In the genomic region with DNA sequence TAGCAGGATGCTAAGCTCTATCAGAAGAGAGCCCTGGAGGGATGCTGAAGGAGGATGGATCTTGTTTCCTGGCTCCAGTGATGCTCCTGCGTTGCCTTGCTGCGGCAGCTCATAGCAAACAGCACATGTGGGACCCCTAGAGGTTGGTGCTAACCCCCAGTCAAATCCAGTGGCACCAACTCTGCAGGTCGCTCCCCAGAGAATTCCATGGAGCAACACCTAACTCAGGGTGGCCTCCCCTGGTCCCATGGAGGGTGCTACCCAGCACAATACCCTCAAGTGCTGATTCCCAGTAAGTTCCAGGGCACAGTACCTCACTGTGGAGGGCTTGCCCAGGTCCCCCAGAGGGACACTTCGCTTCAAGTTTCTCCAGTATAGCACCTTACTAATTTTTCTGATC, we compare ENCODE assay signal across 23 cellular contexts.
"Had no signal": no experiment of that assay in that cellular context is flagged by ENCODE, and none has a peak within 500 bp of the region (broad histone marks: within the 10 kb centered on the region; RNA-seq: fewer than 3 reads in every experiment).

No MANE protein-coding gene starts in this region.

- ATAC-seq: activated CD4-positive, CD25-positive, alpha-beta regulatory T cell treated with anti-CD3 and anti-CD28 coated beads, Interleukin-2, amount 50 U/mL, for 24 hours; effector memory CD8-positive, alpha-beta T cell; gastroesophageal sphincter; left lung; mucosa of descending colon had no signal

- H3K27ac ChIP-seq: brain microvascular endothelial cell, gastroesophageal sphincter, left lung, right lobe of liver, skin epidermis, stomach, thyroid gland had no signal

- H3K4me1 Mint-ChIP-seq: activated CD4-positive, alpha-beta memory T cell treated with anti-CD3 and anti-CD28 coated beads, Interleukin-2, amount 10 ng/mL, durations not matched to agents 7 days and 5 days; activated CD4-positive, alpha-beta T cell treated with anti-CD3 and anti-CD28 coated beads, Interleukin-2, amount 10 ng/mL, durations not matched to agents 24 days and 14 days; activated naive CD4-positive, alpha-beta T cell treated with anti-CD3 and anti-CD28 coated beads, Interleukin-2, amount 10 ng/mL, durations not matched to agents 7 days and 5 days; activated naive CD8-positive, alpha-beta T cell treated with anti-CD3 and anti-CD28 coated beads, Interleukin-2, amount 10 ng/mL, durations not matched to agents 7 days and 5 days had no signal

- H3K4me3 Mint-ChIP-seq: activated CD4-positive, alpha-beta memory T cell treated with anti-CD3 and anti-CD28 coated beads, Interleukin-2, amount 10 ng/mL, durations not matched to agents 7 days and 5 days; activated CD4-positive, alpha-beta T cell treated with anti-CD3 and anti-CD28 coated beads, Interleukin-2, amount 10 ng/mL, durations not matched to agents 24 days and 14 days; activated naive CD4-positive, alpha-beta T cell treated with anti-CD3 and anti-CD28 coated beads, Interleukin-2, amount 10 ng/mL, durations not matched to agents 7 days and 5 days; activated naive CD8-positive, alpha-beta T cell treated with anti-CD3 and anti-CD28 coated beads, Interleukin-2, amount 10 ng/mL, durations not matched to agents 7 days and 5 days; activated T-cell treated with anti-CD3 and anti-CD28 coated beads, Interleukin-2, amount 50 U/mL, for 24 hours; effector memory CD8-positive, alpha-beta T cell; natural killer cell treated with Interleukin-12 subunit alpha and Interleukin-12 subunit beta and Interleukin-15 and Interleukin-18, amount 100 ng/mL, for 72 hours had no signal

- H3K4me1 ChIP-seq: left lung, thyroid gland had no signal

- H3K27me3 Mint-ChIP-seq: activated CD4-positive, alpha-beta T cell treated with anti-CD3 and anti-CD28 coated beads, Interleukin-2, amount 10 ng/mL, durations not matched to agents 24 days and 14 days; activated naive CD4-positive, alpha-beta T cell treated with anti-CD3 and anti-CD28 coated beads, Interleukin-2, amount 10 ng/mL, durations not matched to agents 7 days and 5 days; activated naive CD8-positive, alpha-beta T cell treated with anti-CD3 and anti-CD28 coated beads, Interleukin-2, amount 10 ng/mL, durations not matched to agents 7 days and 5 days had no signal

- H3K27me3 ChIP-seq: brain microvascular endothelial cell, gastroesophageal sphincter, left lung, right lobe of liver, stomach, thyroid gland had no signal

- H3K36me3 ChIP-seq: brain microvascular endothelial cell, gastroesophageal sphincter, left lung, right lobe of liver, stomach, thyroid gland had no signal

- H3K36me3 Mint-ChIP-seq: activated naive CD4-positive, alpha-beta T cell treated with anti-CD3 and anti-CD28 coated beads, Interleukin-2, amount 10 ng/mL, durations not matched to agents 7 days and 5 days; activated naive CD8-positive, alpha-beta T cell treated with anti-CD3 and anti-CD28 coated beads, Interleukin-2, amount 10 ng/mL, durations not matched to agents 7 days and 5 days; natural killer cell treated with Interleukin-12 subunit alpha and Interleukin-12 subunit beta and Interleukin-15 and Interleukin-18, amount 100 ng/mL, for 72 hours had no signal

- H3K27ac Mint-ChIP-seq: activated CD4-positive, alpha-beta memory T cell treated with anti-CD3 and anti-CD28 coated beads, Interleukin-2, amount 10 ng/mL, durations not matched to agents 7 days and 5 days; activated CD4-positive, alpha-beta T cell treated with anti-CD3 and anti-CD28 coated beads, Interleukin-2, amount 10 ng/mL, durations not matched to agents 24 days and 14 days; activated naive CD4-positive, alpha-beta T cell treated with anti-CD3 and anti-CD28 coated beads, Interleukin-2, amount 10 ng/mL, durations not matched to agents 7 days and 5 days; activated naive CD8-positive, alpha-beta T cell treated with anti-CD3 and anti-CD28 coated beads, Interleukin-2, amount 10 ng/mL, durations not matched to agents 7 days and 5 days; activated T-cell treated with anti-CD3 and anti-CD28 coated beads, Interleukin-2, amount 50 U/mL, for 24 hours; effector memory CD8-positive, alpha-beta T cell; natural killer cell treated with Interleukin-12 subunit alpha and Interleukin-12 subunit beta and Interleukin-15 and Interleukin-18, amount 100 ng/mL, for 72 hours had no signal

- H3K9me3 Mint-ChIP-seq: activated CD4-positive, alpha-beta memory T cell treated with anti-CD3 and anti-CD28 coated beads, Interleukin-2, amount 10 ng/mL, durations not matched to agents 7 days and 5 days; effector memory CD8-positive, alpha-beta T cell; natural killer cell treated with Interleukin-12 subunit alpha and Interleukin-12 subunit beta and Interleukin-15 and Interleukin-18, amount 100 ng/mL, for 72 hours had no signal

- H3K4me3 ChIP-seq: gastroesophageal sphincter, left lung, mucosa of descending colon, right lobe of liver, skin epidermis, stomach, thyroid gland had no signal

- H3K9me3 ChIP-seq: gastroesophageal sphincter, mucosa of descending colon, right lobe of liver, thyroid gland had no signal

- DNase-seq: activated CD4-positive, alpha-beta memory T cell treated with anti-CD3 and anti-CD28 coated beads, Interleukin-2, amount 10 ng/mL, durations not matched to agents 7 days and 5 days; activated CD4-positive, alpha-beta T cell treated with anti-CD3 and anti-CD28 coated beads, Interleukin-2, amount 10 ng/mL, durations not matched to agents 24 days and 14 days; activated CD8-positive, alpha-beta memory T cell treated with anti-CD3 and anti-CD28 coated beads, Interleukin-2, amount 50 U/mL, for 48 hours; activated gamma-delta T cell; activated naive CD4-positive, alpha-beta T cell treated with anti-CD3 and anti-CD28 coated beads, Interleukin-2, amount 10 ng/mL, durations not matched to agents 7 days and 5 days; activated naive CD8-positive, alpha-beta T cell treated with anti-CD3 and anti-CD28 coated beads, Interleukin-2, amount 10 ng/mL, durations not matched to agents 7 days and 5 days; activated T-cell treated with anti-CD3 and anti-CD28 coated beads, Interleukin-2, amount 50 U/mL, for 24 hours; amniotic stem cell; brain microvascular endothelial cell; cortex of kidney; effector memory CD8-positive, alpha-beta T cell; hippocampal formation; mucosa of descending colon; stimulated activated CD4-positive, alpha-beta T cell treated with anti-CD3 and anti-CD28 coated beads, Interleukin-12 subunit alpha, Interleukin-12 subunit beta, amount 100 ng/mL, for 4 hours; stimulated activated CD4-positive, alpha-beta T cell treated with anti-CD3 and anti-CD28 coated beads, Interleukin-4, amount 100 ng/mL, for 1 hour; stomach; thyroid gland had no signal
